Comparison of ENCODE assay signal across 18 cellular contexts in the genomic region with DNA sequence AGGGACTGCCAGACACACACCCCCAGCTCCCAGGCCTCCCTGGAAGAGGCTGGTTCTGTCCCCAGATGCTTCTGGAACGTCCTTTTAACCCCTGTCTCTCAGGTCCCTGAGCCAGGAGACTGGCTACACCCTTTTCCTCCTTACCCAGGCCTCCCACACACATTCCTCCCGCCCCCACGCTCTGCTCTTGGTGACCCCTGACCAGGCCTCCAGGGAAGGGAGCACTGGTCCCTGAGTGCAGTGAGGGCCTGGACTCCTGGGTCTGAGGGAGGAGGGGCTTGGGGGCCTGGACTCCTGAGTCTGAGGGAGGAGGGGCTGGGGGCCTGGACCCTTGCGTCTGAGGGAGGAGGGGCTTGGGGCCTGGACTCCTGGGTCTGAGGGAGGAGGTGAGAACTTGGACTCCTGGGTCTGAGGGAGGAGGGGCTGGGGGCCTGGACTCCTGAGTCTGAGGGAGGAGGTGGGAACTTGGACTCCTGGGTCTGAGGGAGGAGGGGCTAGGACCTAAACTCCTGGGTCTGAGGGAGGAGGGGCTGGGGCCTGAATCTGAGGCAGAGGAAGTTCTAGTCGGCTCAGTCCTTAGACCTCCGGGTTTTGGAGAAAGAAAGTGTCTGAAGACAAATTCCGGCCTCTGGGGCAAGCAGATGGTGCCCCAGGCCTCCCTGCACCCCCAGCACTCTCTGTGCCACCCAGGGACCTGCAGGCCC. TPM values are rescaled to one million over a fixed set of nuclear protein-coding genes. Genes with fewer than 3 reads are reported as not detected.
A peak's percentile ranks its signal among the peaks of the same experiment; 100 is the strongest.
DNase-seq lines count a peak whose midpoint lies in the region; ATAC-seq, FAIRE-seq and TF ChIP-seq lines count a peak whose summit lies in the region.
"Had no signal": no experiment of that assay in that cellular context is flagged by ENCODE, and none has a peak within 500 bp of the region (broad histone marks: within the 10 kb centered on the region; RNA-seq: fewer than 3 reads in every experiment).

No MANE protein-coding gene starts in this region.

- intact Hi-C loops in K562 (cut with micrococcal nuclease) (no loop called here), vagina (cut with DNase I) (no loop called here), heart right ventricle (cut with DNase I) (no loop called here)

- no peak for TF ChIP-seq CTCF in K562 (IDR thresholded peaks at IDR 0.05 in 2 of 3, conservative IDR thresholded peaks at IDR 0.05 in 1 of 3; ENCODE audit: insufficient read depth in 2 of 3, low read depth in 1 of 3, low read length in 3 of 3)
- TF ChIP-seq CTCF in vagina (IDR thresholded peaks at IDR 0.05) = no peak
- no peak for TF ChIP-seq CTCF in heart right ventricle (IDR thresholded peaks at IDR 0.05)

- H3K79me2 ChIP-seq in K562 (ENCODE audit: control insufficient read depth, insufficient read depth, low read length) = no peaks in the 10 kb centered on the region

- no peak for FAIRE-seq in K562 (lab: Jason Lieb, UNC)
- FAIRE-seq: GM12878, RCC 7860 had no signal

- no peak overlapping the region for H3K4me3 ChIP-seq in H7 (ENCODE audit: insufficient read depth, low read depth, low read length)
- no peak overlapping the region for H3K4me3 ChIP-seq in K562
- H3K4me3 ChIP-seq in vagina = no peak overlapping the region
- no peak overlapping the region for H3K4me3 ChIP-seq in heart right ventricle
- H3K4me3 ChIP-seq: GM12878 had no signal

- POLR2A ChIA-PET in K562 (lab: Yijun Ruan, JAX) = no interaction called here

- in situ Hi-C loops in K562 (cut with MboI) = no loop called here

- H3K27me3 ChIP-seq in H7 (ENCODE audit: control insufficient read depth, insufficient read depth, low read length) (no peaks in the 10 kb centered on the region), K562 (ENCODE audit: control insufficient read depth in 2 of 2, insufficient read depth in 2 of 2, low read length in 2 of 2) (peaks cover 11 to 50% of the 10 kb centered on the region in 2 experiments; a peak in 4 of 5 replicates), vagina (no peaks in the 10 kb centered on the region), heart right ventricle (peaks cover 0 to 73% (median 62%) of the 10 kb centered on the region in 7 donors)

- DNase-seq in H7 (peak; percentile 53), K562 (ENCODE audit: extremely low read depth in 1 of 4, low spot score in 3 of 4) (peak in 1 of 4 experiments; percentile 34), islet precursor cell (peak; percentile 88), putamen (ENCODE audit: low spot score) (peak; percentile 11), vagina (ENCODE audit: extremely low spot score in 2 of 2) (no peak), ureter (ENCODE audit: low spot score) (no peak), NCI-H187 treated with DMSO at 0.1 percent for 48 hours (lab: John Stamatoyannopoulos, UW) (no peak), heart right ventricle (no peak)
- DNase-seq: ACHN; COR-L47; DMS79 treated with DMSO at 0.1 percent for 48 hours; MV-4-11; NCI-H510A; NK-92 treated with Interleukin-12 subunit alpha and Interleukin-12 subunit beta, amount 100 ng/mL, for 24 hours had no signal

- 6% methylated on average over 5 of the region's 7 CpGs for WGBS in K562 (ENCODE audit: insufficient coverage, low coverage, missing lambda C conversion rate)
- 33 to 39% methylated on average over 7 of the region's 7 CpGs for WGBS in heart right ventricle, 2 donors

- H3K9me1 ChIP-seq in K562 (ENCODE audit: control insufficient read depth, insufficient read depth, low read length) = no peaks in the 10 kb centered on the region

- H3K4me1 ChIP-seq in K562 (replicated peaks in 1 of 2; ENCODE audit: control insufficient read depth in 2 of 2, insufficient read depth in 2 of 2, low read length in 2 of 2) = peaks cover 0 to 10% of the 10 kb centered on the region in 2 experiments; a peak in 2 of 5 replicates
- H3K4me1 ChIP-seq in vagina = no peaks in the 10 kb centered on the region
- H3K4me1 ChIP-seq in heart right ventricle = no peaks in the 10 kb centered on the region

- H3K9me3 ChIP-seq in K562 (replicated peaks; ENCODE audit: control insufficient read depth, insufficient read depth, low read depth, low read length) = no peaks in the 10 kb centered on the region
- H3K9me3 ChIP-seq in vagina = no peaks in the 10 kb centered on the region
- no peaks in the 10 kb centered on the region for H3K9me3 ChIP-seq in heart right ventricle

- H3K9ac ChIP-seq in K562 (ENCODE audit: insufficient read depth in 1 of 2, low read depth in 2 of 2, low read length in 2 of 2) = no peak overlapping the region
- H3K9ac ChIP-seq: KMS-11 had no signal

- no peaks in the 10 kb centered on the region for H4K20me1 ChIP-seq in K562 (replicated peaks; ENCODE audit: control insufficient read depth, insufficient read depth, low read length)

- CTCF ChIA-PET in K562 (lab: Yijun Ruan, JAX; ENCODE audit: low intra/inter-chr PET ratio) = no interaction called here

- TF ChIP-seq EP300 in K562 (IDR thresholded peaks at IDR 0.05; ENCODE audit: low read length) = no peak

- ATAC-seq in K562 = no peak
- no peak for ATAC-seq in heart right ventricle
- ATAC-seq: GM12878 had no signal

- no peaks in the 10 kb centered on the region for H3K36me3 ChIP-seq in H7 (replicated peaks; ENCODE audit: control insufficient read depth, insufficient read depth, low read length)
- H3K36me3 ChIP-seq in K562 (ENCODE audit: control insufficient read depth, insufficient read depth, low read length) = no peaks in the 10 kb centered on the region
- no peaks in the 10 kb centered on the region for H3K36me3 ChIP-seq in vagina
- H3K36me3 ChIP-seq in heart right ventricle = no peaks in the 10 kb centered on the region

- no peak for TF ChIP-seq RAD21 in K562 (CRISPR knock-in tag; conservative IDR thresholded peaks at IDR 0.05 in 1 of 2, IDR thresholded peaks at IDR 0.05 in 1 of 2)

- no peak overlapping the region for H3K27ac ChIP-seq in K562 (ENCODE audit: extremely low read depth, low read depth, low read length)
- H3K27ac ChIP-seq in vagina = no peak overlapping the region
- H3K27ac ChIP-seq in heart right ventricle = no peak overlapping the region
- H3K27ac ChIP-seq: KMS-11 had no signal

- no peak overlapping the region for H2AFZ ChIP-seq in K562 (ENCODE audit: low read depth, low read length)

- no peak overlapping the region for H3K4me2 ChIP-seq in K562 (ENCODE audit: insufficient read depth, low read length)
- H3K4me2 ChIP-seq: KMS-11 had no signal

- no peak for TF ChIP-seq POLR2A in K562 (conservative IDR thresholded peaks at IDR 0.05)
- TF ChIP-seq POLR2A in vagina (IDR thresholded peaks at IDR 0.05) = no peak

- no TSS peak for BruUV-seq in K562 (replicated peaks; lab: Mats Ljungman, UMichigan)

RNA-seq across cellular contexts. Expression of gene KLK6, which starts 0.5 kb away (rescaled TPM):
- 0.38 and 0.74 TPM in 2 replicates for total RNA-seq in H7 (2014; rRNA removed; shearing (Covaris generic))
- not detected in 2 replicates for total RNA-seq in K562 (2011; cell fraction: chromatin; rRNA removed; ENCODE audit: low replicate concordance)
- not detected in 2 replicates for total RNA-seq in K562 (2011; cell fraction: nucleolus; rRNA removed)
- not detected in 2 replicates for total RNA-seq in K562 (2011; cell fraction: nucleoplasm; rRNA removed)
- total RNA-seq in K562 (2014; rRNA removed) (not detected in 2 replicates), K562 (2014; rRNA removed; fragmentation: Illumina TruSeq; extraction: Trizol) (not detected in 2 replicates), K562 (2015; rRNA removed; fragmentation: Illumina TruSeq; extraction: Trizol) (not detected in 2 replicates), K562 (2021) (not detected in 2 replicates), vagina (10.3 TPM), ureter (not detected), heart right ventricle (not detected)
- polyA plus RNA-seq in K562 (2011; rRNA removed) (not detected in 2 replicates), K562 (2014; fragmentation: Illumina TruSeq; extraction: Trizol) (not detected in 2 replicates), K562 (2014; fragmentation: Nextera tagmentation; extraction: Ambion mirVana) (not detected), K562 (2014; rRNA removed) (not detected in 2 replicates), heart right ventricle (not detected)
- not detected in 2 replicates for polyA plus RNA-seq in K562 (2011; cell fraction: cytosol; rRNA removed)
- 0.11 TPM in 1 of 2 replicates, not detected in the other for polyA plus RNA-seq in K562 (2011; cell fraction: nucleus; rRNA removed)
- polyA plus RNA-seq in K562 (2012) = not detected in 2 replicates
- polyA minus RNA-seq in K562 (2011; rRNA and poly(A)+ RNA removed) = not detected in 2 replicates
- not detected in 2 replicates for polyA minus RNA-seq in K562 (2011; cell fraction: cytosol; rRNA and poly(A)+ RNA removed)
- polyA minus RNA-seq in K562 (2011; cell fraction: nucleus; rRNA and poly(A)+ RNA removed) = not detected in 2 replicates
- total RNA-seq: GM12878 had no signal
- polyA plus RNA-seq: BJ, GM12878 had no signal

RNA-seq across cellular contexts. Expression of gene KLK7, which starts 14.9 kb away (rescaled TPM):
- 0.24 and 1.1 TPM in 2 replicates for total RNA-seq in H7 (2014; rRNA removed; shearing (Covaris generic))
- total RNA-seq in K562 (2011; cell fraction: chromatin; rRNA removed; ENCODE audit: low replicate concordance) = not detected in 2 replicates
- not detected in 2 replicates for total RNA-seq in K562 (2011; cell fraction: nucleolus; rRNA removed)
- total RNA-seq in K562 (2011; cell fraction: nucleoplasm; rRNA removed) = not detected in 2 replicates
- not detected in 2 replicates for total RNA-seq in K562 (2014; rRNA removed)
- not detected in 2 replicates for total RNA-seq in K562 (2014; rRNA removed; fragmentation: Illumina TruSeq; extraction: Trizol)
- total RNA-seq in K562 (2015; rRNA removed; fragmentation: Illumina TruSeq; extraction: Trizol) = not detected in 2 replicates
- total RNA-seq in K562 (2021) = not detected in 2 replicates
- not detected in 2 replicates for polyA plus RNA-seq in K562 (2011; rRNA removed)
- polyA plus RNA-seq in K562 (2011; cell fraction: cytosol; rRNA removed) = 0.06 TPM in 1 of 2 replicates, not detected in the other
- polyA plus RNA-seq in K562 (2011; cell fraction: nucleus; rRNA removed) = not detected in 2 replicates
- polyA plus RNA-seq in K562 (2012) = 0.08 TPM in 1 of 2 replicates, not detected in the other
- not detected in 2 replicates for polyA plus RNA-seq in K562 (2014; fragmentation: Illumina TruSeq; extraction: Trizol)
- under 1 TPM in 1 of 2 experiments, not detected in 1; 0.03 TPM for polyA plus RNA-seq in K562 (2014; fragmentation: Nextera tagmentation; extraction: Ambion mirVana)
- polyA plus RNA-seq in K562 (2014; rRNA removed) = not detected in 2 replicates
- polyA minus RNA-seq in K562 (2011; rRNA and poly(A)+ RNA removed) = not detected in 2 replicates
- polyA minus RNA-seq in K562 (2011; cell fraction: cytosol; rRNA and poly(A)+ RNA removed) = not detected in 2 replicates
- not detected in 2 replicates for polyA minus RNA-seq in K562 (2011; cell fraction: nucleus; rRNA and poly(A)+ RNA removed)
- 14.2 TPM for total RNA-seq in vagina
- not detected for total RNA-seq in ureter
- total RNA-seq in heart right ventricle = not detected
- under 1 TPM in 1 of 2 donors, not detected in 1; 0.04 TPM for polyA plus RNA-seq in heart right ventricle
- total RNA-seq: GM12878 had no signal
- polyA plus RNA-seq: BJ, GM12878 had no signal

RNA-seq across cellular contexts. Expression of gene KLK5, which starts 16.0 kb away (rescaled TPM):
- 1.7 TPM in 1 of 2 replicates, not detected in the other for total RNA-seq in H7 (2014; rRNA removed; shearing (Covaris generic))
- not detected in 2 replicates for total RNA-seq in K562 (2011; cell fraction: chromatin; rRNA removed; ENCODE audit: low replicate concordance)
- not detected in 2 replicates for total RNA-seq in K562 (2011; cell fraction: nucleolus; rRNA removed)
- not detected in 2 replicates for total RNA-seq in K562 (2011; cell fraction: nucleoplasm; rRNA removed)
- total RNA-seq in K562 (2014; rRNA removed) (not detected in 2 replicates), K562 (2014; rRNA removed; fragmentation: Illumina TruSeq; extraction: Trizol) (not detected in 2 replicates), K562 (2015; rRNA removed; fragmentation: Illumina TruSeq; extraction: Trizol) (not detected in 2 replicates), K562 (2021) (not detected in 2 replicates), vagina (5.9 TPM), ureter (not detected), heart right ventricle (not detected)
- polyA plus RNA-seq in K562 (2011; rRNA removed) (not detected in 2 replicates), K562 (2014; fragmentation: Illumina TruSeq; extraction: Trizol) (not detected in 2 replicates), K562 (2014; fragmentation: Nextera tagmentation; extraction: Ambion mirVana) (not detected), K562 (2014; rRNA removed) (not detected in 2 replicates), heart right ventricle (not detected)
- polyA plus RNA-seq in K562 (2011; cell fraction: cytosol; rRNA removed) = not detected in 2 replicates
- polyA plus RNA-seq in K562 (2011; cell fraction: nucleus; rRNA removed) = not detected in 2 replicates
- polyA plus RNA-seq in K562 (2012) = not detected in 2 replicates
- not detected in 2 replicates for polyA minus RNA-seq in K562 (2011; rRNA and poly(A)+ RNA removed)
- polyA minus RNA-seq in K562 (2011; cell fraction: cytosol; rRNA and poly(A)+ RNA removed) = not detected in 2 replicates
- not detected in 2 replicates for polyA minus RNA-seq in K562 (2011; cell fraction: nucleus; rRNA and poly(A)+ RNA removed)
- total RNA-seq: GM12878 had no signal
- polyA plus RNA-seq: BJ had no signal

RNA-seq across cellular contexts. Expression of gene KLK8, which starts 32.5 kb away (rescaled TPM):
- total RNA-seq in H7 (2014; rRNA removed; shearing (Covaris generic)) = 6.4 and 11.0 TPM in 2 replicates
- 0.93 TPM in 1 of 2 replicates, not detected in the other for total RNA-seq in K562 (2011; cell fraction: chromatin; rRNA removed; ENCODE audit: low replicate concordance)
- 0.66 and 2.2 TPM in 2 replicates for total RNA-seq in K562 (2011; cell fraction: nucleolus; rRNA removed)
- total RNA-seq in K562 (2011; cell fraction: nucleoplasm; rRNA removed) = 1.2 and 3.7 TPM in 2 replicates
- total RNA-seq in K562 (2014; rRNA removed) (0.45 TPM in 1 of 2 replicates, not detected in the other), K562 (2014; rRNA removed; fragmentation: Illumina TruSeq; extraction: Trizol) (0.40 TPM in 1 of 2 replicates, not detected in the other), K562 (2015; rRNA removed; fragmentation: Illumina TruSeq; extraction: Trizol) (0.41 and 0.76 TPM in 2 replicates), K562 (2021) (1.4 TPM in 2 replicates), vagina (16.2 TPM), ureter (not detected), heart right ventricle (not detected)
- polyA plus RNA-seq in K562 (2011; rRNA removed) (0.62 and 0.79 TPM in 2 replicates), K562 (2014; fragmentation: Illumina TruSeq; extraction: Trizol) (0.44 and 0.49 TPM in 2 replicates), K562 (2014; fragmentation: Nextera tagmentation; extraction: Ambion mirVana) (1 to 10 TPM in 1 of 2 experiments, under 1 TPM in 1; 0.37 to 1.7 TPM), K562 (2014; rRNA removed) (1.1 and 1.4 TPM in 2 replicates), heart right ventricle (not detected)
- 0.65 and 1.9 TPM in 2 replicates for polyA plus RNA-seq in K562 (2011; cell fraction: cytosol; rRNA removed)
- 0.72 and 2.0 TPM in 2 replicates for polyA plus RNA-seq in K562 (2011; cell fraction: nucleus; rRNA removed)
- polyA plus RNA-seq in K562 (2012) = 1.6 and 3.0 TPM in 2 replicates
- polyA minus RNA-seq in K562 (2011; rRNA and poly(A)+ RNA removed) = not detected in 2 replicates
- polyA minus RNA-seq in K562 (2011; cell fraction: cytosol; rRNA and poly(A)+ RNA removed) = not detected in 2 replicates
- polyA minus RNA-seq in K562 (2011; cell fraction: nucleus; rRNA and poly(A)+ RNA removed) = 0.67 TPM in 1 of 2 replicates, not detected in the other
- total RNA-seq: GM12878 had no signal
- polyA plus RNA-seq: BJ, GM12878 had no signal

RNA-seq across cellular contexts. Expression of gene KLK10, which starts 50.6 kb away (rescaled TPM):
- total RNA-seq in H7 (2014; rRNA removed; shearing (Covaris generic)) = 0.14 and 2.4 TPM in 2 replicates
- not detected in 2 replicates for total RNA-seq in K562 (2011; cell fraction: chromatin; rRNA removed; ENCODE audit: low replicate concordance)
- not detected in 2 replicates for total RNA-seq in K562 (2011; cell fraction: nucleolus; rRNA removed)
- 0.46 TPM in 1 of 2 replicates, not detected in the other for total RNA-seq in K562 (2011; cell fraction: nucleoplasm; rRNA removed)
- total RNA-seq in K562 (2014; rRNA removed) (not detected in 2 replicates), K562 (2014; rRNA removed; fragmentation: Illumina TruSeq; extraction: Trizol) (not detected in 2 replicates), K562 (2015; rRNA removed; fragmentation: Illumina TruSeq; extraction: Trizol) (not detected in 2 replicates), K562 (2021) (0.11 TPM in 1 of 2 replicates, not detected in the other), vagina (54.5 TPM), ureter (0.29 TPM), heart right ventricle (1 to 10 TPM in 1 of 10 donors, under 1 TPM in 4, not detected in 5; 0.16 to 1.8 (median 0.38) TPM)
- polyA plus RNA-seq in K562 (2011; rRNA removed) (not detected in 2 replicates), K562 (2014; fragmentation: Illumina TruSeq; extraction: Trizol) (not detected in 2 replicates), K562 (2014; fragmentation: Nextera tagmentation; extraction: Ambion mirVana) (not detected), K562 (2014; rRNA removed) (not detected in 2 replicates), heart right ventricle (under 1 TPM in 1 of 2 donors, not detected in 1; 0.49 TPM)
- polyA plus RNA-seq in K562 (2011; cell fraction: cytosol; rRNA removed) = 0.18 TPM in 1 of 2 replicates, not detected in the other
- polyA plus RNA-seq in K562 (2011; cell fraction: nucleus; rRNA removed) = not detected in 2 replicates
- polyA plus RNA-seq in K562 (2012) = 0.03 and 0.08 TPM in 2 replicates
- not detected in 2 replicates for polyA minus RNA-seq in K562 (2011; rRNA and poly(A)+ RNA removed)
- polyA minus RNA-seq in K562 (2011; cell fraction: cytosol; rRNA and poly(A)+ RNA removed) = not detected in 2 replicates
- polyA minus RNA-seq in K562 (2011; cell fraction: nucleus; rRNA and poly(A)+ RNA removed) = not detected in 2 replicates
- total RNA-seq: GM12878 had no signal
- polyA plus RNA-seq: BJ, GM12878 had no signal

Comparison
In these comparisons a context has a peak if more than half of its experiments do, and no peak if none do; other contexts are left out.
1. DNase-seq: peak in H7 (single experiment), islet precursor cell (single experiment) and putamen (single experiment); none in vagina (0 of 2), ureter (single experiment), NCI-H187 treated with DMSO at 0.1 percent for 48 hours (single experiment) and heart right ventricle (0 of 2).